Comparison of ENCODE assay signal across 20 cellular contexts in the genomic region with DNA sequence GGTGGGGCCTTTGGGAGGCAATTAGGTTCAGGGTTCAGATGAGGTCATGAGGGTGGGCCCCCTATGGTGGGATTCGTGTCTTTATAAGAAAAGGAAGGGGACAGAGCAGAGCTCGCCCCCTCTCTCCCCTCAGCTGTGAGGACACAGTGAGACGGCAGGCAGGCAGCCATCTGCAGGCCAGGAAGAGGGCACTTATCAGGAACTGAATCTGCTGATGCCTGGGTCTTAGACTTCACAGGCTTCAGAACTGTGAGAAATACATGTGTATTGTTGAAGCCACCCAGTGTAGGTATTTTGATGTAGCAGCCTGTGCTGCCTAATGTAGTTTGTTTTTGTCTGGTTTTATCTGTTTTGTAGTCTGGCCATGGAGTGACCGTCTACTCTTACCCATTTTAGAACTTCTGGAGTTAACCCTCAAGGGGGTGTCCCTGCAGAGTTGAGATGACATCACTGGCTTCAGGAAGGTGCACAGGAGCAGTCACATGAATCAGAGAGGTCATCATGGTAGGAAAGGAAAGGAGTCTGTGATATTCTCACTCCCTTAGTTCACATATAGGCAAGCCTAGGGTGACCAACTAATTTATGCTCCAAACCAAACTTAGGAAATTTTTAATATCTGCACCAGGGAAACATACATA.
DNase-seq lines count a peak whose midpoint lies in the region; ATAC-seq and TF ChIP-seq lines count a peak whose summit lies in the region.
"Had no signal": no experiment of that assay in that cellular context is flagged by ENCODE, and none has a peak within 500 bp of the region (broad histone marks: within the 10 kb centered on the region; RNA-seq: fewer than 3 reads in every experiment).

No MANE protein-coding gene starts in this region.

- peak overlapping the region; percentile 20; the same call in 1 of the 2 replicates for H2AFZ ChIP-seq in KMS-11 (ENCODE audit: low read depth)

- no peak overlapping the region for H3K4me3 ChIP-seq in right atrium auricular region
- no peak overlapping the region for H3K4me3 ChIP-seq in KMS-11 (IDR thresholded peaks at IDR 0.05; ENCODE audit: insufficient read depth, low read depth, low read length)
- H3K4me3 ChIP-seq: body of pancreas, heart right ventricle, pancreas had no signal

- TF ChIP-seq CTCF in right atrium auricular region (IDR thresholded peaks at IDR 0.05) (no peak), KMS-11 (conservative IDR thresholded peaks at IDR 0.05; ENCODE audit: low read depth, low read length) (no peak)

- H3K79me2 ChIP-seq in KMS-11 (ENCODE audit: insufficient read depth, low read depth) = no peaks in the 10 kb centered on the region

- H3K27ac ChIP-seq in right atrium auricular region (no peak overlapping the region), KMS-11 (no peak overlapping the region; the same call in 1 of the 2 replicates)
- H3K27ac ChIP-seq: body of pancreas, heart right ventricle, HL-60, pancreas had no signal

- H3K27me3 ChIP-seq in right atrium auricular region (no peaks in the 10 kb centered on the region), KMS-11 (ENCODE audit: insufficient read depth, low read depth) (no peaks in the 10 kb centered on the region)
- H3K27me3 ChIP-seq: body of pancreas, heart right ventricle, pancreas had no signal

- no peaks in the 10 kb centered on the region for H3K36me3 Mint-ChIP-seq in dendritic cell treated with granulocyte-macrophage colony-stimulating factor and Interleukin-4, amounts not matched to agents 40 ng/mL and 50 ng/mL, for 4 days (ENCODE audit: low read depth)
- H3K36me3 Mint-ChIP-seq in activated CD8-positive, alpha-beta memory T cell treated with anti-CD3 and anti-CD28 coated beads, Interleukin-2, amount 10 ng/mL, durations not matched to agents 7 days and 5 days = peaks cover 3% of the 10 kb centered on the region

- intact Hi-C loops in Right ventricle myocardium superior (cut with DNase I) = no loop called here
- intact Hi-C loops in dendritic cell treated with granulocyte-macrophage colony-stimulating factor and Interleukin-4, amounts not matched to agents 40 ng/mL and 50 ng/mL, for 4 days (cut with micrococcal nuclease) = no loop called here
- intact Hi-C loops in sciatic nerve (cut with DNase I) = no loop called here

- no peak overlapping the region; the same call in 1 of the 2 replicates for H3K4me2 ChIP-seq in KMS-11

- CTCF ChIA-PET in activated CD8-positive, alpha-beta memory T cell treated with anti-CD3 and anti-CD28 coated beads, Interleukin-2, amount 10 ng/mL, durations not matched to agents 7 days and 5 days (lab: Charles Lee) = no interaction called here

- DNase-seq in Right ventricle myocardium superior (no peak), right atrium auricular region (ENCODE audit: low spot score) (no peak), sciatic nerve (ENCODE audit: low spot score) (no peak), NCI-H2081 (lab: John Stamatoyannopoulos, UW) (no peak)
- no peak for DNase-seq in activated CD8-positive, alpha-beta memory T cell treated with anti-CD3 and anti-CD28 coated beads, Interleukin-2, amount 10 ng/mL, durations not matched to agents 7 days and 5 days
- DNase-seq: activated CD4-positive, CD25-positive, alpha-beta regulatory T cell; heart right ventricle; Kasumi-1; kidney glomerular epithelial cell; NCI-H1694; pancreas; T-helper 1 cell had no signal

- H3K9me3 ChIP-seq in right atrium auricular region = no peaks in the 10 kb centered on the region
- H3K9me3 ChIP-seq: body of pancreas, heart right ventricle, pancreas had no signal

- peak overlapping the region; percentile 23 for H3K27ac Mint-ChIP-seq in dendritic cell treated with granulocyte-macrophage colony-stimulating factor and Interleukin-4, amounts not matched to agents 40 ng/mL and 50 ng/mL, for 4 days
- no peak overlapping the region for H3K27ac Mint-ChIP-seq in activated CD8-positive, alpha-beta memory T cell treated with anti-CD3 and anti-CD28 coated beads, Interleukin-2, amount 10 ng/mL, durations not matched to agents 7 days and 5 days
- H3K27ac Mint-ChIP-seq: stimulated activated naive CD8-positive, alpha-beta T cell treated with anti-CD3 and anti-CD28 coated beads, Interleukin-15, Interleukin-2, amounts not matched to agents 100 ng/mL and 50 ng/mL, for 24 hours had no signal

- H3K9ac ChIP-seq in KMS-11 = no peak overlapping the region

- H3K27me3 Mint-ChIP-seq in dendritic cell treated with granulocyte-macrophage colony-stimulating factor and Interleukin-4, amounts not matched to agents 40 ng/mL and 50 ng/mL, for 4 days = no peaks in the 10 kb centered on the region
- H3K27me3 Mint-ChIP-seq in activated CD8-positive, alpha-beta memory T cell treated with anti-CD3 and anti-CD28 coated beads, Interleukin-2, amount 10 ng/mL, durations not matched to agents 7 days and 5 days = no peaks in the 10 kb centered on the region

- no peaks in the 10 kb centered on the region for H3K36me3 ChIP-seq in right atrium auricular region
- no peaks in the 10 kb centered on the region for H3K36me3 ChIP-seq in KMS-11 (ENCODE audit: insufficient read depth)
- H3K36me3 ChIP-seq: heart right ventricle, pancreas had no signal

- H3K4me1 ChIP-seq in right atrium auricular region (peaks cover 0 to 6% of the 10 kb centered on the region in 2 donors), KMS-11 (ENCODE audit: low read depth, poor library complexity, severe bottlenecking) (peaks cover 11% of the 10 kb centered on the region)
- H3K4me1 ChIP-seq: body of pancreas, pancreas had no signal

- H3K4me3 Mint-ChIP-seq in dendritic cell treated with granulocyte-macrophage colony-stimulating factor and Interleukin-4, amounts not matched to agents 40 ng/mL and 50 ng/mL, for 4 days = no peak overlapping the region
- H3K4me3 Mint-ChIP-seq in activated CD8-positive, alpha-beta memory T cell treated with anti-CD3 and anti-CD28 coated beads, Interleukin-2, amount 10 ng/mL, durations not matched to agents 7 days and 5 days = no peak overlapping the region
- H3K4me3 Mint-ChIP-seq: stimulated activated naive CD8-positive, alpha-beta T cell treated with anti-CD3 and anti-CD28 coated beads, Interleukin-15, Interleukin-2, amounts not matched to agents 100 ng/mL and 50 ng/mL, for 24 hours had no signal

- peaks cover 35% of the 10 kb centered on the region for H3K4me1 Mint-ChIP-seq in dendritic cell treated with granulocyte-macrophage colony-stimulating factor and Interleukin-4, amounts not matched to agents 40 ng/mL and 50 ng/mL, for 4 days (ENCODE audit: low read depth)
- H3K4me1 Mint-ChIP-seq in activated CD8-positive, alpha-beta memory T cell treated with anti-CD3 and anti-CD28 coated beads, Interleukin-2, amount 10 ng/mL, durations not matched to agents 7 days and 5 days = peaks cover 10% of the 10 kb centered on the region

- peak; percentile 56 for ATAC-seq in Right ventricle myocardium superior (ENCODE audit: poor library complexity)
- peak; percentile 66 for ATAC-seq in sciatic nerve
- no peak for ATAC-seq in GM21528 (IDR thresholded peaks at IDR 0.05; ENCODE audit: low FRiP score, unreplicated experiment)
- no peak for ATAC-seq in activated CD8-positive, alpha-beta memory T cell treated with anti-CD3 and anti-CD28 coated beads, Interleukin-2, amount 10 ng/mL, durations not matched to agents 7 days and 5 days
- ATAC-seq: body of pancreas, esophagus mucosa, Panc1 had no signal

- H3K9me3 Mint-ChIP-seq in dendritic cell treated with granulocyte-macrophage colony-stimulating factor and Interleukin-4, amounts not matched to agents 40 ng/mL and 50 ng/mL, for 4 days = no peaks in the 10 kb centered on the region
- peaks cover 4% of the 10 kb centered on the region for H3K9me3 Mint-ChIP-seq in activated CD8-positive, alpha-beta memory T cell treated with anti-CD3 and anti-CD28 coated beads, Interleukin-2, amount 10 ng/mL, durations not matched to agents 7 days and 5 days (ENCODE audit: low read depth)

- no peaks in the 10 kb centered on the region for H4K20me1 ChIP-seq in KMS-11 (ENCODE audit: insufficient read depth)

Comparison
In these comparisons a context has a peak if more than half of its experiments do, and no peak if none do; other contexts are left out.
1. ATAC-seq: peak in Right ventricle myocardium superior (single experiment) and sciatic nerve (single experiment); none in GM21528 (single experiment) and activated CD8-positive, alpha-beta memory T cell treated with anti-CD3 and anti-CD28 coated beads, Interleukin-2, amount 10 ng/mL, durations not matched to agents 7 days and 5 days (single experiment).